8 cellular contexts compared by ENCODE assay signal in genomic region chr19:18612772-18613588, GRCh38. TPM values are rescaled to one million over a fixed set of nuclear protein-coding genes. Genes with fewer than 3 reads are reported as not detected.
DNase-seq lines count a peak whose midpoint lies in the region; ATAC-seq, FAIRE-seq and TF ChIP-seq lines count a peak whose summit lies in the region.

Gene TMEM59L, plus strand, starts transcription at chr19:18612870. Its CDS starts 89 bp downstream, at chr19:18612959.

- peaks cover 62% of the 10 kb centered on the region for H3K27me3 Mint-ChIP-seq in activated naive CD4-positive, alpha-beta T cell treated with anti-CD3 and anti-CD28 coated beads for 36 hours (ENCODE audit: low read depth)

- no peaks in the 10 kb centered on the region for H3F3A ChIP-seq in smooth muscle cell (ENCODE audit: low read depth)

- no peak within 1 kb of the TSS for H3K27ac ChIP-seq in AG04450 (ENCODE audit: low read depth, low read length)
- H3K27ac ChIP-seq in right cardiac atrium (ENCODE audit: low read length): no peak within 1 kb of the TSS
- H3K27ac ChIP-seq in smooth muscle cell (ENCODE audit: low read depth): no peak within 1 kb of the TSS

- DNase-seq in AG04450 (ENCODE audit: low read depth, low spot score) (no peak), HTR-8/SVneo (ENCODE audit: insufficient read length, low spot score) (no peak), right cardiac atrium (no peak), smooth muscle cell (lab: John Stamatoyannopoulos, UW; ENCODE audit: unreplicated experiment) (no peak), COR-L47 (lab: John Stamatoyannopoulos, UW) (no peak), cerebellar nuclear complex (lab: John Stamatoyannopoulos, UW) (no peak)
- DNase-seq in activated naive CD4-positive, alpha-beta T cell treated with anti-CD3 and anti-CD28 coated beads for 36 hours: peak; percentile 56

- H3K9me3 ChIP-seq in AG04450 (ENCODE audit: control insufficient read depth, insufficient read depth, low read length): peaks cover 9% of the 10 kb centered on the region
- H3K9me3 ChIP-seq in right cardiac atrium (ENCODE audit: control insufficient read depth, low read length): no peaks in the 10 kb centered on the region
- no peaks in the 10 kb centered on the region for H3K9me3 ChIP-seq in smooth muscle cell (replicated peaks; ENCODE audit: low read depth)

- ATAC-seq in right cardiac atrium: peak; percentile 15 to 34
- ATAC-seq in GM18511 (IDR thresholded peaks at IDR 0.05; ENCODE audit: unreplicated experiment): no peak

- TF ChIP-seq CTCF in AG04450 (IDR thresholded peaks at IDR 0.05; ENCODE audit: low read depth, low read length) (no peak), smooth muscle cell (IDR thresholded peaks at IDR 0.05; ENCODE audit: borderline replicate concordance, insufficient read depth, poor library complexity, severe bottlenecking) (no peak)

- H3K27me3 ChIP-seq in AG04450 (ENCODE audit: control insufficient read depth, insufficient read depth, low read length) (peaks cover 71% of the 10 kb centered on the region), right cardiac atrium (ENCODE audit: control insufficient read depth, insufficient read depth) (no peaks in the 10 kb centered on the region), smooth muscle cell (ENCODE audit: low read depth) (peaks cover 66% of the 10 kb centered on the region)

- no peaks in the 10 kb centered on the region for H3K36me3 ChIP-seq in smooth muscle cell (ENCODE audit: low read depth)

- H3K27ac Mint-ChIP-seq in activated naive CD4-positive, alpha-beta T cell treated with anti-CD3 and anti-CD28 coated beads for 36 hours: no peak within 1 kb of the TSS

- peak; percentile 48 for FAIRE-seq in HTR-8/SVneo (lab: Jason Lieb, UNC)

- POLR2A ChIA-PET in AG04450 (lab: Yijun Ruan, JAX): interaction anchor here (0.7 kb wide), 1 partner anchor 426 kb away, joined by 10 read pairs; no protein-coding TSS in a partner anchor

- H3K9me3 Mint-ChIP-seq in activated naive CD4-positive, alpha-beta T cell treated with anti-CD3 and anti-CD28 coated beads for 36 hours: no peaks in the 10 kb centered on the region

- CTCF ChIA-PET in AG04450 (lab: Charles Lee): interaction anchor here (1.2 kb wide), 1 partner anchor 234 kb away, joined by 4 read pairs; no protein-coding TSS in a partner anchor
- CTCF ChIA-PET in activated naive CD4-positive, alpha-beta T cell treated with anti-CD3 and anti-CD28 coated beads for 36 hours (lab: Charles Lee): interaction anchor here (0.5 to 1.2 kb wide), 2 partner anchors 22 to 70 kb away, joined by 3 to 7 read pairs; no protein-coding TSS in a partner anchor

- H3K79me2 ChIP-seq in smooth muscle cell (ENCODE audit: low read depth): no peaks in the 10 kb centered on the region

- H3K4me1 Mint-ChIP-seq in activated naive CD4-positive, alpha-beta T cell treated with anti-CD3 and anti-CD28 coated beads for 36 hours (ENCODE audit: low read depth): peaks cover 17% of the 10 kb centered on the region

- H2AFZ ChIP-seq in smooth muscle cell (ENCODE audit: low read depth): no peak within 1 kb of the TSS

- H3K4me3 ChIP-seq in AG04450 (ENCODE audit: low read depth, low read length) (peak within 1 kb of the TSS; percentile 57), right cardiac atrium (ENCODE audit: low read length) (peak within 1 kb of the TSS; percentile 28), smooth muscle cell (peak within 1 kb of the TSS; percentile 56)

- peak within 1 kb of the TSS; percentile 61 for H3K4me3 Mint-ChIP-seq in activated naive CD4-positive, alpha-beta T cell treated with anti-CD3 and anti-CD28 coated beads for 36 hours

- no peaks in the 10 kb centered on the region for H3K4me1 ChIP-seq in right cardiac atrium (ENCODE audit: control insufficient read depth, insufficient read depth, low read length)
- peaks cover 27% of the 10 kb centered on the region for H3K4me1 ChIP-seq in smooth muscle cell (ENCODE audit: low read depth)

- intact Hi-C loops in activated naive CD4-positive, alpha-beta T cell treated with anti-CD3 and anti-CD28 coated beads for 36 hours (cut with micrococcal nuclease): loop anchor here (10.0 kb wide), 1 partner anchor 172 kb away; no protein-coding TSS in a partner anchor
- intact Hi-C loops in right cardiac atrium (cut with DNase I): no loop called here

- 3% methylated on average over 70 of the region's 70 CpGs for WGBS in right cardiac atrium
- 5% methylated on average over 17 of the region's 70 CpGs for WGBS in smooth muscle cell (ENCODE audit: low lambda C conversion rate)

- no peaks in the 10 kb centered on the region for H3K36me3 Mint-ChIP-seq in activated naive CD4-positive, alpha-beta T cell treated with anti-CD3 and anti-CD28 coated beads for 36 hours (ENCODE audit: low read depth)

- peak within 1 kb of the TSS; percentile 94 for H3K4me2 ChIP-seq in smooth muscle cell

- no peaks in the 10 kb centered on the region for H4K20me1 ChIP-seq in smooth muscle cell (ENCODE audit: low read depth)

- no peak within 1 kb of the TSS for H3K9ac ChIP-seq in smooth muscle cell (ENCODE audit: low read depth)

RNA-seq across cellular contexts. Expression of gene TMEM59L, which starts in this region (rescaled TPM):
- polyA plus RNA-seq in AG04450 (2011; rRNA removed): 0.81 and 1.3 TPM in 2 replicates
- 0.23 TPM in 1 of 2 replicates, not detected in the other for polyA minus RNA-seq in AG04450 (2011; rRNA and poly(A)+ RNA removed)
- under 1 TPM; 0.21 to 0.40 TPM for total RNA-seq in activated naive CD4-positive, alpha-beta T cell treated with anti-CD3 and anti-CD28 coated beads for 36 hours
- 1 to 10 TPM; 2.2 to 5.9 (median 4.0) TPM for total RNA-seq in right cardiac atrium
- polyA plus RNA-seq in right cardiac atrium: 4.8 TPM
- 4.4 and 5.0 TPM in 2 replicates for total RNA-seq in smooth muscle cell
- 31.7 and 42.0 TPM in 2 replicates for polyA plus RNA-seq in smooth muscle cell

Comparison
In these comparisons a context has a peak if more than half of its experiments do, and no peak if none do; other contexts are left out.
1. Peak in DNase-seq in activated naive CD4-positive, alpha-beta T cell treated with anti-CD3 and anti-CD28 coated beads for 36 hours; RNA of the gene not detected or under 1 TPM.